ENCODE assay signal across 12 cellular contexts in the genomic region with DNA sequence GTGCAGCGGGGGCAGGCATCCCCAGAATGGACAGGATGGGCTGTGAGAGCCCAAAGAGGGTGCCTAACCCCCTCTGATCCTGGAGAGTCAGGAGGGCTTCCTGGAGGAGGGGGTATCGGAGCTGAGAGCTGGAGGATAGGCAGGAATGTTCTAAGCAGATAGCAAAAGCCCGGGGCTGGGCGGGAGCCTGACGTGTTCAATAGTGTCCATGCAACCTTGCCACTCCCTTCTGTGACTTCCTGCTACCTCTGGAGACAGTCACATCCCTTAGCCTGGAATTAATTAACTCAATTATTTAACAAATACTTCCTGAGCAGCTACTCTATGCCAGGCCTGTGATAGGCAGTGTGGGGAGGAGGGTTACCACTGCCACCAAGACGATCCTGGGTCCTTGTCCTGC. TPM values are rescaled to one million over a fixed set of nuclear protein-coding genes. Genes with fewer than 3 reads are reported as not detected.
DNase-seq lines count a peak whose midpoint lies in the region; TF ChIP-seq lines count a peak whose summit lies in the region.
"Had no signal": no experiment of that assay in that cellular context is flagged by ENCODE, and none has a peak within 500 bp of the region (broad histone marks: within the 10 kb centered on the region; RNA-seq: fewer than 3 reads in every experiment).

No MANE protein-coding gene starts in this region.

- H3K4me2 ChIP-seq in osteoblast (ENCODE audit: insufficient read depth, low read length) = no peak overlapping the region

- no peak for DNase-seq in activated naive CD4-positive, alpha-beta T cell treated with anti-CD3 and anti-CD28 coated beads, Interleukin-2, amount 10 ng/mL, durations not matched to agents 7 days and 5 days
- DNase-seq in activated naive CD4-positive, alpha-beta T cell treated with Interleukin-2 at 50 U/mL for 16 hours = no peak
- no peak for DNase-seq in epithelial cell of prostate (ENCODE audit: low read depth, low spot score)
- DNase-seq in osteoblast (ENCODE audit: insufficient read length, low spot score, missing footprints) = peak; percentile 2
- no peak for DNase-seq in effector CD8-positive, alpha-beta T cell (lab: John Stamatoyannopoulos, UW)
- no peak for DNase-seq in stimulated activated naive CD4-positive, alpha-beta T cell (lab: John Stamatoyannopoulos, UW)
- DNase-seq in ovary = no peak
- DNase-seq: aorta had no signal

- TF ChIP-seq EP300 in ovary (IDR thresholded peaks at IDR 0.05) = no peak

- H3K27ac ChIP-seq in epithelial cell of prostate (peak overlapping the region; percentile 91), osteoblast (ENCODE audit: low read depth, low read length) (peak overlapping the region; percentile 43), urinary bladder (ENCODE audit: low read depth) (peak overlapping the region; percentile 11), ovary (no peak overlapping the region)

- H2AFZ ChIP-seq in osteoblast (ENCODE audit: low read length) = no peak overlapping the region

- H3K36me3 ChIP-seq in osteoblast (ENCODE audit: insufficient read depth, low read length) = peaks cover 69% of the 10 kb centered on the region
- no peaks in the 10 kb centered on the region for H3K36me3 ChIP-seq in urinary bladder (ENCODE audit: insufficient read depth)
- no peaks in the 10 kb centered on the region for H3K36me3 ChIP-seq in ovary

- peaks cover 9% of the 10 kb centered on the region for H4K20me1 ChIP-seq in osteoblast (ENCODE audit: insufficient read depth, low read length)

- H3K36me3 Mint-ChIP-seq in activated naive CD4-positive, alpha-beta T cell treated with anti-CD3 and anti-CD28 coated beads, Interleukin-2, amount 10 ng/mL, durations not matched to agents 7 days and 5 days = peaks cover 25% of the 10 kb centered on the region

- WGBS in urinary bladder = 86% methylated on average over 6 of the region's 6 CpGs
- WGBS in ovary, 3 donors = 80 to 93% (median 84%) methylated on average over 6 of the region's 6 CpGs

- H3K27me3 ChIP-seq in osteoblast (ENCODE audit: insufficient read depth, low read length) (no peaks in the 10 kb centered on the region), ovary (no peaks in the 10 kb centered on the region)
- H3K27me3 ChIP-seq: heart left ventricle had no signal

- H3K79me2 ChIP-seq in osteoblast (ENCODE audit: insufficient read depth, low read length) = peaks cover 43% of the 10 kb centered on the region

- intact Hi-C loops in ovary (cut with DNase I) = loop anchor here (2.0 to 5.0 kb wide), 2 partner anchors 82 to 83 kb away; no protein-coding TSS in a partner anchor

- H3K4me3 ChIP-seq in osteoblast (ENCODE audit: insufficient read depth, low read length) (no peak overlapping the region), urinary bladder (ENCODE audit: low read depth, low read length) (no peak overlapping the region), ovary (no peak overlapping the region)
- H3K4me3 ChIP-seq: heart left ventricle had no signal

- CTCF ChIA-PET in activated naive CD4-positive, alpha-beta T cell treated with anti-CD3 and anti-CD28 coated beads, Interleukin-2, amount 10 ng/mL, durations not matched to agents 7 days and 5 days (lab: Charles Lee) = interaction anchor here (0.8 to 9.8 kb wide), 16 partner anchors 9 to 227 kb away, joined by 3 to 124 read pairs (median 7); a partner anchor contains a TSS

- no peak overlapping the region for H3K4me3 Mint-ChIP-seq in activated naive CD4-positive, alpha-beta T cell treated with anti-CD3 and anti-CD28 coated beads, Interleukin-2, amount 10 ng/mL, durations not matched to agents 7 days and 5 days
- H3K4me3 Mint-ChIP-seq: CD4-positive, alpha-beta memory T cell had no signal

- H3K9me3 Mint-ChIP-seq in activated naive CD4-positive, alpha-beta T cell treated with anti-CD3 and anti-CD28 coated beads, Interleukin-2, amount 10 ng/mL, durations not matched to agents 7 days and 5 days = no peaks in the 10 kb centered on the region
- H3K9me3 Mint-ChIP-seq: activated T-helper 2 cell treated with anti-CD3 and anti-CD28 coated beads, Interferon-gamma antibody, Interleukin-2, Interleukin-4, amounts not matched to agents 10 μg/mL and 5 μg/mL and 100 μg/mL, durations not matched to agents 14 hours and 24 hours and 36 hours; CD4-positive, alpha-beta memory T cell had no signal

- no peak for TF ChIP-seq CTCF in osteoblast (IDR thresholded peaks at IDR 0.05; ENCODE audit: extremely low read depth, low read depth, low read length)
- TF ChIP-seq CTCF in ovary (IDR thresholded peaks at IDR 0.05) = no peak

- H3K27me3 Mint-ChIP-seq in activated naive CD4-positive, alpha-beta T cell treated with anti-CD3 and anti-CD28 coated beads, Interleukin-2, amount 10 ng/mL, durations not matched to agents 7 days and 5 days = no peaks in the 10 kb centered on the region
- H3K27me3 Mint-ChIP-seq: CD4-positive, alpha-beta memory T cell had no signal

- peak overlapping the region; percentile 14 for H3K27ac Mint-ChIP-seq in activated naive CD4-positive, alpha-beta T cell treated with anti-CD3 and anti-CD28 coated beads, Interleukin-2, amount 10 ng/mL, durations not matched to agents 7 days and 5 days
- H3K27ac Mint-ChIP-seq: activated T-helper 2 cell treated with anti-CD3 and anti-CD28 coated beads, Interferon-gamma antibody, Interleukin-2, Interleukin-4, amounts not matched to agents 10 μg/mL and 5 μg/mL and 100 μg/mL, durations not matched to agents 14 hours and 24 hours and 36 hours had no signal

- no peak for TF ChIP-seq POLR2A in ovary (IDR thresholded peaks at IDR 0.05)

- H3K9me3 ChIP-seq in osteoblast (ENCODE audit: low read depth, low read length) = no peaks in the 10 kb centered on the region
- H3K9me3 ChIP-seq in ovary = no peaks in the 10 kb centered on the region
- H3K9me3 ChIP-seq: heart left ventricle had no signal

- peaks cover 4% of the 10 kb centered on the region for H3K4me1 Mint-ChIP-seq in activated naive CD4-positive, alpha-beta T cell treated with anti-CD3 and anti-CD28 coated beads, Interleukin-2, amount 10 ng/mL, durations not matched to agents 7 days and 5 days

- H3K4me1 ChIP-seq in osteoblast (ENCODE audit: insufficient read depth, low read length) (peaks cover 4% of the 10 kb centered on the region), urinary bladder (ENCODE audit: insufficient read depth) (no peaks in the 10 kb centered on the region), ovary (ENCODE audit: insufficient read depth) (no peaks in the 10 kb centered on the region)

RNA-seq across cellular contexts. Expression of a gene that starts 10.9 kb away (rescaled TPM):
- 117 and 136 TPM in 2 replicates for total RNA-seq in osteoblast
- total RNA-seq in urinary bladder = 43.5 TPM
- polyA plus RNA-seq in urinary bladder = 117 TPM
- 10 to 100 TPM; 39.9 to 86.3 (median 57.0) TPM for total RNA-seq in ovary
- 10 to 100 TPM; 57.0 to 78.2 TPM for polyA plus RNA-seq in ovary

RNA-seq across cellular contexts. Expression of a gene that starts 21.0 kb away (rescaled TPM):
- 76.0 and 82.2 TPM in 2 replicates for total RNA-seq in osteoblast
- total RNA-seq in urinary bladder = 33.0 TPM
- polyA plus RNA-seq in urinary bladder = 28.3 TPM
- 10 to 100 TPM; 20.9 to 74.8 (median 51.2) TPM for total RNA-seq in ovary
- polyA plus RNA-seq in ovary = 10 to 100 TPM; 23.1 to 32.5 TPM

RNA-seq across cellular contexts. Expression of a gene that starts 51.4 kb away (rescaled TPM):
- total RNA-seq in osteoblast (274 and 354 TPM in 2 replicates), urinary bladder (37.1 TPM), ovary (100 to 1,000 TPM in 1 of 7 donors, 10 to 100 TPM in 6; 42.4 to 339 (median 65.1) TPM)
- polyA plus RNA-seq in urinary bladder (163 TPM), ovary (10 to 100 TPM; 26.8 to 47.9 TPM)

Comparison
In these comparisons a context has a peak if more than half of its experiments do, and no peak if none do; other contexts are left out.
1. H3K27ac ChIP-seq: peak in epithelial cell of prostate (single experiment), osteoblast (single experiment) and urinary bladder (single experiment); none in ovary (0 of 2).